In genomic region chr19:56142897-56143434, GRCh38 we compare ENCODE assay signal across 17 cellular contexts. TPM values are rescaled to one million over a fixed set of nuclear protein-coding genes. Genes with fewer than 3 reads are reported as not detected.
DNase-seq lines count a peak whose midpoint lies in the region; ATAC-seq, FAIRE-seq and TF ChIP-seq lines count a peak whose summit lies in the region.
"Had no signal": no experiment of that assay in that cellular context is flagged by ENCODE, and none has a peak within 500 bp of the region (broad histone marks: within the 10 kb centered on the region; RNA-seq: fewer than 3 reads in every experiment).

No MANE protein-coding gene starts in this region.

- H3K4me3 Mint-ChIP-seq in brain, result peak overlapping the region in 4 of 5 experiments; percentile 67 to 92 (median 92)
- H3K4me3 Mint-ChIP-seq in naive thymus-derived CD4-positive, alpha-beta T cell, result peak overlapping the region in 8 of 10 donors; percentile 27 to 97 (median 69)

- peak overlapping the region in 4 of 5 experiments; percentile 61 to 78 (median 74) for H3K27ac Mint-ChIP-seq in brain
- peak overlapping the region in 6 of 9 donors; percentile 31 to 86 (median 68) for H3K27ac Mint-ChIP-seq in naive thymus-derived CD4-positive, alpha-beta T cell

- peaks cover 16% of the 10 kb centered on the region; the same call in 2 of the 3 replicates for H3K4me1 ChIP-seq in A549
- peaks cover 19% of the 10 kb centered on the region for H3K4me1 ChIP-seq in HUES6 (ENCODE audit: control insufficient read depth, insufficient read depth, low read length)
- H3K4me1 ChIP-seq in naive thymus-derived CD4-positive, alpha-beta T cell (ENCODE audit: control insufficient read depth in 2 of 2, insufficient read depth in 2 of 2, low read length in 2 of 2), result peaks cover 4 to 22% of the 10 kb centered on the region in 2 donors

- no peaks in the 10 kb centered on the region for H3K27me3 Mint-ChIP-seq in brain
- peaks cover 0 to 4% (median 0%) of the 10 kb centered on the region in 5 donors for H3K27me3 Mint-ChIP-seq in naive thymus-derived CD4-positive, alpha-beta T cell

- ATAC-seq in A549 (no peak), HG02763 (IDR thresholded peaks at IDR 0.05; ENCODE audit: unreplicated experiment) (no peak), GM19351 (IDR thresholded peaks at IDR 0.05; ENCODE audit: unreplicated experiment) (no peak), GM18868 (IDR thresholded peaks at IDR 0.05; ENCODE audit: unreplicated experiment) (no peak)
- no peak for ATAC-seq in naive thymus-derived CD4-positive, alpha-beta T cell

- no peaks in the 10 kb centered on the region for H3K27me3 ChIP-seq in HUES6 (ENCODE audit: control insufficient read depth, insufficient read depth, low read length)
- H3K27me3 ChIP-seq in naive thymus-derived CD4-positive, alpha-beta T cell (ENCODE audit: control insufficient read depth in 2 of 2, insufficient read depth in 2 of 2, low read length in 2 of 2), result no peaks in the 10 kb centered on the region
- H3K27me3 ChIP-seq: BE2C had no signal

- TF ChIP-seq CTCF in A549 (IDR thresholded peaks at IDR 0.05) (no peak), brain (conservative IDR thresholded peaks at IDR 0.05) (no peak)

- H3K4me1 Mint-ChIP-seq in brain, result peaks cover 46% of the 10 kb centered on the region
- peaks cover 27 to 49% (median 43%) of the 10 kb centered on the region in 7 donors for H3K4me1 Mint-ChIP-seq in naive thymus-derived CD4-positive, alpha-beta T cell

- no peak for TF ChIP-seq POLR2A in A549 (IDR thresholded peaks at IDR 0.05; ENCODE audit: low read length)

- H3K4me3 ChIP-seq in A549, result no peak overlapping the region
- no peak overlapping the region for H3K4me3 ChIP-seq in HUES6 (ENCODE audit: low read depth, low read length)
- no peak overlapping the region for H3K4me3 ChIP-seq in naive thymus-derived CD4-positive, alpha-beta T cell (ENCODE audit: low read length)

- no peak for FAIRE-seq in A549 (lab: Jason Lieb, UNC)
- FAIRE-seq: islet of Langerhans had no signal

- POLR2A ChIA-PET in A549 (lab: Yijun Ruan, JAX), result no interaction called here
- POLR2A ChIA-PET in naive thymus-derived CD4-positive, alpha-beta T cell (lab: Charles Lee), result interaction anchor here (1.1 to 4.0 kb wide), 2 partner anchors 21 to 24 kb away, joined by 3 to 40 read pairs; partner anchors contain the start of gene ZNF787

- H3K9me3 Mint-ChIP-seq in brain, result no peaks in the 10 kb centered on the region
- no peaks in the 10 kb centered on the region for H3K9me3 Mint-ChIP-seq in naive thymus-derived CD4-positive, alpha-beta T cell

- H3K9me3 ChIP-seq in A549 (no peaks in the 10 kb centered on the region), HUES6 (ENCODE audit: control insufficient read depth, insufficient read depth, low read depth, low read length) (no peaks in the 10 kb centered on the region)
- H3K9me3 ChIP-seq in naive thymus-derived CD4-positive, alpha-beta T cell (ENCODE audit: control insufficient read depth in 2 of 3, low read length in 3 of 3), result no peaks in the 10 kb centered on the region
- H3K9me3 ChIP-seq: BE2C had no signal

- 67% methylated on average over 2 of the region's 4 CpGs for WGBS in A549 (ENCODE audit: missing lambda C conversion rate)

- no peak for TF ChIP-seq EP300 in A549 (IDR thresholded peaks at IDR 0.05)

- H3K4me2 ChIP-seq in A549, result peak overlapping the region; percentile 79; the same call in 1 of the 3 replicates

- no peak for DNase-seq in A549 (ENCODE audit: low read depth in 1 of 2, low spot score in 1 of 2)
- DNase-seq in naive thymus-derived CD4-positive, alpha-beta T cell, result no peak
- no peak for DNase-seq in stimulated activated CD4-positive, alpha-beta T cell treated with anti-CD3 and anti-CD28 coated beads, Interleukin-12 subunit alpha, Interleukin-12 subunit beta, amount 100 ng/mL, for 4 hours
- DNase-seq: activated T-cell treated with anti-CD3 and anti-CD28 coated beads for 4 hours; aorta; BE2C; effector CD4-positive, alpha-beta T cell; foreskin fibroblast; H9 had no signal

- H3K9ac ChIP-seq in HUES6 (ENCODE audit: low read length), result no peak overlapping the region

- peaks cover 13% of the 10 kb centered on the region for H3K36me3 Mint-ChIP-seq in brain
- H3K36me3 Mint-ChIP-seq in naive thymus-derived CD4-positive, alpha-beta T cell, result peaks cover 0 to 4% (median under 1%) of the 10 kb centered on the region in 5 donors

- CTCF ChIA-PET in A549 (lab: Yijun Ruan, JAX), result interaction anchor here (0.8 to 1.8 kb wide), 6 partner anchors 10 to 110 kb away, joined by 3 to 6 read pairs (median 4); no protein-coding TSS in a partner anchor
- CTCF ChIA-PET in naive thymus-derived CD4-positive, alpha-beta T cell (lab: Charles Lee), result no interaction called here

- no peak for TF ChIP-seq RAD21 in A549 (conservative IDR thresholded peaks at IDR 0.05 in 1 of 2, IDR thresholded peaks at IDR 0.05 in 1 of 2)

- intact Hi-C loops in naive thymus-derived CD4-positive, alpha-beta T cell (cut with micrococcal nuclease), result loop anchor here in 1 of 2 donors (5.0 to 10.0 kb wide), 2 partner anchors 36 to 888 kb away; partner anchors contain the start of gene PPP6R1

- peaks cover 14% of the 10 kb centered on the region for H3K36me3 ChIP-seq in HUES6 (ENCODE audit: control insufficient read depth, insufficient read depth, low read length)
- peaks cover 0 to 15% (median 0%) of the 10 kb centered on the region in 3 experiments for H3K36me3 ChIP-seq in naive thymus-derived CD4-positive, alpha-beta T cell (ENCODE audit: control insufficient read depth in 2 of 3, insufficient read depth in 3 of 3, low read length in 3 of 3)

- H3K27ac ChIP-seq in A549 (no peak overlapping the region), HUES6 (ENCODE audit: low read depth, low read length) (0 out of 2 replicates have a peak overlapping the region, but pooled peaks have one; percentile 43)
- no peak overlapping the region for H3K27ac ChIP-seq in naive thymus-derived CD4-positive, alpha-beta T cell (ENCODE audit: low read depth, low read length)

TF ChIP-seq in A549, 52 proteins besides CTCF, POLR2A, EP300 and RAD21:
- TF ChIP-seq MAZ (IDR thresholded peaks at IDR 0.05; ENCODE audit: borderline replicate concordance, low read depth, low read length), result no peak
- no peak for TF ChIP-seq MAFK (IDR thresholded peaks at IDR 0.05; ENCODE audit: partially characterized antibody)
- no peak for TF ChIP-seq ZNF302 (CRISPR knock-in tag; IDR thresholded peaks at IDR 0.05)
TF ChIP-seq in A549: peak in this region for 0.

RNA-seq across cellular contexts. Expression of gene ZNF444, which starts 1.9 kb away (rescaled TPM):
- polyA plus RNA-seq in A549 (2011; rRNA removed) (10.5 and 16.5 TPM in 2 replicates), A549 (2017; fragmentation: RNase III; extraction: RNeasy Plus Mini Kit Qiagen cat#74134 plus additional on column Dnase treatment) (23.1 to 26.2 TPM (median 25.5 TPM) in 3 replicates), brain (ENCODE audit: insufficient read depth, low read depth, low replicate concordance) (39.9 TPM)
- 25.2 and 37.2 TPM in 2 replicates for polyA plus RNA-seq in A549 (2012; cell fraction: cytosol; rRNA removed)
- 65.0 and 72.7 TPM in 2 replicates for polyA plus RNA-seq in A549 (2012; cell fraction: nucleus; rRNA removed)
- 15.4 and 15.6 TPM in 2 replicates for polyA minus RNA-seq in A549 (2011; rRNA and poly(A)+ RNA removed)
- total RNA-seq in naive thymus-derived CD4-positive, alpha-beta T cell, result 10 to 100 TPM; 22.2 to 49.6 (median 35.7) TPM
- polyA plus RNA-seq in naive thymus-derived CD4-positive, alpha-beta T cell, result 10 to 100 TPM; 15.9 to 35.3 TPM

RNA-seq across cellular contexts. Expression of gene ZNF787, which starts 21.9 kb away (rescaled TPM):
- polyA plus RNA-seq in A549 (2011; rRNA removed) (10.7 and 12.5 TPM in 2 replicates), A549 (2017; fragmentation: RNase III; extraction: RNeasy Plus Mini Kit Qiagen cat#74134 plus additional on column Dnase treatment) (35.1 to 39.3 TPM (median 36.7 TPM) in 3 replicates), brain (ENCODE audit: insufficient read depth, low read depth, low replicate concordance) (30.6 TPM)
- polyA plus RNA-seq in A549 (2012; cell fraction: cytosol; rRNA removed), result 30.2 and 54.5 TPM in 2 replicates
- 44.0 and 78.8 TPM in 2 replicates for polyA plus RNA-seq in A549 (2012; cell fraction: nucleus; rRNA removed)
- polyA minus RNA-seq in A549 (2011; rRNA and poly(A)+ RNA removed), result 7.8 and 9.9 TPM in 2 replicates
- 10 to 100 TPM; 19.7 to 41.2 (median 33.0) TPM for total RNA-seq in naive thymus-derived CD4-positive, alpha-beta T cell
- 1 to 10 TPM; 1.5 to 2.4 TPM for polyA plus RNA-seq in naive thymus-derived CD4-positive, alpha-beta T cell

RNA-seq across cellular contexts. Expression of gene GALP, which starts 32.8 kb away (rescaled TPM):
- not detected in 2 replicates for polyA plus RNA-seq in A549 (2011; rRNA removed)
- not detected in 2 replicates for polyA plus RNA-seq in A549 (2012; cell fraction: cytosol; rRNA removed)
- polyA plus RNA-seq in A549 (2012; cell fraction: nucleus; rRNA removed), result not detected in 2 replicates
- polyA plus RNA-seq in A549 (2017; fragmentation: RNase III; extraction: RNeasy Plus Mini Kit Qiagen cat#74134 plus additional on column Dnase treatment), result not detected in 3 replicates
- polyA minus RNA-seq in A549 (2011; rRNA and poly(A)+ RNA removed), result not detected in 2 replicates
- polyA plus RNA-seq in brain (ENCODE audit: insufficient read depth, low read depth, low replicate concordance), result not detected
- total RNA-seq in naive thymus-derived CD4-positive, alpha-beta T cell, result not detected
- not detected for polyA plus RNA-seq in naive thymus-derived CD4-positive, alpha-beta T cell
- total RNA-seq: aorta, H9, HT1080, omental fat pad had no signal
- polyA plus RNA-seq: aorta had no signal

RNA-seq across cellular contexts. Expression of gene ZSCAN5B, which starts 54.6 kb away (rescaled TPM):
- 0.07 TPM in 1 of 2 replicates, not detected in the other for polyA plus RNA-seq in A549 (2011; rRNA removed)
- polyA plus RNA-seq in A549 (2012; cell fraction: cytosol; rRNA removed), result not detected in 2 replicates
- not detected in 2 replicates for polyA plus RNA-seq in A549 (2012; cell fraction: nucleus; rRNA removed)
- not detected in 3 replicates for polyA plus RNA-seq in A549 (2017; fragmentation: RNase III; extraction: RNeasy Plus Mini Kit Qiagen cat#74134 plus additional on column Dnase treatment)
- polyA minus RNA-seq in A549 (2011; rRNA and poly(A)+ RNA removed), result 0.62 TPM in 1 of 2 replicates, not detected in the other
- not detected for polyA plus RNA-seq in brain (ENCODE audit: insufficient read depth, low read depth, low replicate concordance)
- total RNA-seq in naive thymus-derived CD4-positive, alpha-beta T cell, result not detected
- not detected for polyA plus RNA-seq in naive thymus-derived CD4-positive, alpha-beta T cell
- total RNA-seq: aorta, H9, HT1080, omental fat pad had no signal
- polyA plus RNA-seq: aorta had no signal

RNA-seq across cellular contexts. Expression of gene ZSCAN5C, which starts 59.1 kb away (rescaled TPM):
- not detected in 2 replicates for polyA plus RNA-seq in A549 (2011; rRNA removed)
- not detected in 2 replicates for polyA plus RNA-seq in A549 (2012; cell fraction: cytosol; rRNA removed)
- not detected in 2 replicates for polyA plus RNA-seq in A549 (2012; cell fraction: nucleus; rRNA removed)
- not detected in 3 replicates for polyA plus RNA-seq in A549 (2017; fragmentation: RNase III; extraction: RNeasy Plus Mini Kit Qiagen cat#74134 plus additional on column Dnase treatment)
- polyA minus RNA-seq in A549 (2011; rRNA and poly(A)+ RNA removed), result not detected in 2 replicates
- not detected for polyA plus RNA-seq in brain (ENCODE audit: insufficient read depth, low read depth, low replicate concordance)
- total RNA-seq in naive thymus-derived CD4-positive, alpha-beta T cell, result not detected
- not detected for polyA plus RNA-seq in naive thymus-derived CD4-positive, alpha-beta T cell
- total RNA-seq: aorta, H9, HT1080, omental fat pad had no signal
- polyA plus RNA-seq: aorta had no signal
